24 cellular contexts compared by ENCODE assay signal in the genomic region with DNA sequence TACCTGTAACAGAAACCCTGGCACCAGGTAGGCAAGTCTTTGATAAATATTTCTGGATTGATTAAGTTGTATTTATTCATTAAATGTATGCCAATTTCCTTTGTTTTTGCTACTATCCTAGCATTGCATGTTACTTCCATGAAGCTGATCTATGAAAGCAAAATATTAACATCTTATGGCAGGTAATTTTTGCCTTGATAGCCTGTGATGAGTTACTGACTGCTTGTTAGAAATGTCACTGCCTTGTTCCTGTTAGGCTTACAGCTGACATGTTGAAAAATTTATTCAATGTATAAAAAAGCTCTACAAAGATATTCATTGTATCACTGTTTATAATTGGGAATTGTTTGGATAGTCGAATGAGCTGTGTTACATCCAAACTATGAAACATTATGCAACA.
"Had no signal": no experiment of that assay in that cellular context is flagged by ENCODE, and none has a peak within 500 bp of the region (broad histone marks: within the 10 kb centered on the region; RNA-seq: fewer than 3 reads in every experiment).

No MANE protein-coding gene starts in this region.

- H3K4me1 ChIP-seq: stomach, suprapubic skin, testis, thyroid gland, tibial artery, tibial nerve, transverse colon, upper lobe of left lung, upper lobe of right lung, uterus had no signal

- H3K9me3 ChIP-seq: stomach, suprapubic skin, testis, thoracic aorta, thyroid gland, tibial artery, tibial nerve, transverse colon, upper lobe of left lung, upper lobe of right lung, uterus had no signal

- H3K27me3 ChIP-seq: stomach, suprapubic skin, testis, thyroid gland, tibial artery, tibial nerve, transverse colon, upper lobe of left lung, upper lobe of right lung, uterus had no signal

- H3K36me3 ChIP-seq: stomach, suprapubic skin, thoracic aorta, thyroid gland, tibial artery, tibial nerve, transverse colon, upper lobe of left lung, upper lobe of right lung, uterus had no signal

- H3K27ac ChIP-seq: stomach, suprapubic skin, testis, thoracic aorta, thyroid gland, tibial artery, tibial nerve, transverse colon, upper lobe of left lung, upper lobe of right lung, uterus had no signal

- H3K4me3 ChIP-seq: stomach, suprapubic skin, testis, thoracic aorta, thyroid gland, tibial artery, tibial nerve, transverse colon, upper lobe of left lung, upper lobe of right lung, uterus had no signal

- DNase-seq: stimulated activated CD4-positive, alpha-beta T cell treated with anti-CD3 and anti-CD28 coated beads, Interleukin-2, amount 100 ng/mL, for 24 hours; stimulated activated CD4-positive, alpha-beta T cell treated with anti-CD3 and anti-CD28 coated beads, Interleukin-2, amount 100 ng/mL, for 48 hours; stimulated activated CD4-positive, alpha-beta T cell treated with anti-CD3 and anti-CD28 coated beads, Interleukin-4, amount 100 ng/mL, for 1 hour; stimulated activated CD4-positive, alpha-beta T cell treated with anti-CD3 and anti-CD28 coated beads, Interleukin-4, amount 100 ng/mL, for 24 hours; stimulated activated CD4-positive, alpha-beta T cell treated with anti-CD3 and anti-CD28 coated beads, Interleukin-4, amount 100 ng/mL, for 4 hours; stimulated activated CD8-positive, alpha-beta memory T cell treated with anti-CD3 and anti-CD28 coated beads, Interleukin-4, amount 100 ng/mL, for 48 hours; stimulated activated naive B cell treated with anti-CD40 and anti-IgM and Interleukin-4, amounts not matched to agents 10 μg/mL and 1 μg/mL and 100 μg/mL, for 72 hours; stimulated activated naive CD4-positive, alpha-beta T cell; stimulated activated naive CD4-positive, alpha-beta T cell treated with Interleukin-2 at 50 U/mL for 16 hours; stimulated activated naive CD8-positive, alpha-beta T cell treated with anti-CD3 and anti-CD28 coated beads, Interleukin-15, amount 100 ng/mL, for 72 hours; stimulated activated naive CD8-positive, alpha-beta T cell treated with anti-CD3 and anti-CD28 coated beads, Interleukin-15, Interleukin-2, amounts not matched to agents 100 U/mL and 50 U/mL, for 24 hours; stomach; testis; thyroid gland; tibial artery; transverse colon; trophoblast cell; upper lobe of left lung; upper lobe of right lung; uterus had no signal

- FAIRE-seq: urothelium cell line had no signal
